8 cellular contexts compared by ENCODE assay signal in genomic region chr1:244918422-244919319, GRCh38. TPM values are rescaled to one million over a fixed set of nuclear protein-coding genes. Genes with fewer than 3 reads are reported as not detected.
DNase-seq lines count a peak whose midpoint lies in the region; ATAC-seq lines count a peak whose summit lies in the region.

No MANE protein-coding gene starts in this region.

- H3K27ac Mint-ChIP-seq in naive thymus-derived CD8-positive, alpha-beta T cell, result peak overlapping the region; percentile 58 to 97 (median 90)
- peak overlapping the region; percentile 79 for H3K27ac Mint-ChIP-seq in stimulated activated memory B cell treated with anti-CD40 and anti-IgM and Interleukin-4, amounts not matched to agents 10 μg/mL and 1 μg/mL and 100 μg/mL, for 72 hours

- peaks cover 0 to 1% (median 0%) of the 10 kb centered on the region in 5 donors for H3K27me3 Mint-ChIP-seq in naive thymus-derived CD8-positive, alpha-beta T cell
- peaks cover 7% of the 10 kb centered on the region for H3K27me3 Mint-ChIP-seq in stimulated activated memory B cell treated with anti-CD40 and anti-IgM and Interleukin-4, amounts not matched to agents 10 μg/mL and 1 μg/mL and 100 μg/mL, for 72 hours

- H3K9me3 Mint-ChIP-seq in naive thymus-derived CD8-positive, alpha-beta T cell, result no peaks in the 10 kb centered on the region
- H3K9me3 Mint-ChIP-seq in stimulated activated memory B cell treated with anti-CD40 and anti-IgM and Interleukin-4, amounts not matched to agents 10 μg/mL and 1 μg/mL and 100 μg/mL, for 72 hours, result no peaks in the 10 kb centered on the region

- H3K36me3 Mint-ChIP-seq in naive thymus-derived CD8-positive, alpha-beta T cell, result no peaks in the 10 kb centered on the region
- H3K36me3 Mint-ChIP-seq in stimulated activated memory B cell treated with anti-CD40 and anti-IgM and Interleukin-4, amounts not matched to agents 10 μg/mL and 1 μg/mL and 100 μg/mL, for 72 hours, result no peaks in the 10 kb centered on the region

- DNase-seq in NCI-H510A treated with DMSO at 0.1 percent for 48 hours (lab: John Stamatoyannopoulos, UW) (peak; percentile 5), NCI-H510A (lab: John Stamatoyannopoulos, UW) (no peak), NOMO-1 (lab: John Stamatoyannopoulos, UW; ENCODE audit: unreplicated experiment in 2 of 2) (peak; percentile 55 to 75), activated T-cell treated with anti-CD3 and anti-CD28 coated beads for 48 hours (ENCODE audit: low read depth) (peak; percentile 51)
- DNase-seq in naive thymus-derived CD8-positive, alpha-beta T cell, result peak; percentile 46 to 87 (median 79)

- H3K4me1 Mint-ChIP-seq in naive thymus-derived CD8-positive, alpha-beta T cell, result peaks cover 1 to 20% (median 9%) of the 10 kb centered on the region in 4 donors
- peaks cover 28% of the 10 kb centered on the region for H3K4me1 Mint-ChIP-seq in stimulated activated memory B cell treated with anti-CD40 and anti-IgM and Interleukin-4, amounts not matched to agents 10 μg/mL and 1 μg/mL and 100 μg/mL, for 72 hours

- ATAC-seq in HG03064 (IDR thresholded peaks at IDR 0.05; ENCODE audit: low read depth, unreplicated experiment) (peak; percentile 43), esophagus mucosa (peak; percentile 63)
- peak; percentile 97 for ATAC-seq in naive thymus-derived CD8-positive, alpha-beta T cell
- ATAC-seq in stimulated activated memory B cell treated with anti-CD40 and anti-IgM and Interleukin-4, amounts not matched to agents 10 μg/mL and 1 μg/mL and 100 μg/mL, for 72 hours, result peak; percentile 85

- peak overlapping the region; percentile 85 to 98 (median 92) for H3K4me3 Mint-ChIP-seq in naive thymus-derived CD8-positive, alpha-beta T cell
- H3K4me3 Mint-ChIP-seq in stimulated activated memory B cell treated with anti-CD40 and anti-IgM and Interleukin-4, amounts not matched to agents 10 μg/mL and 1 μg/mL and 100 μg/mL, for 72 hours, result peak overlapping the region; percentile 86

- POLR2A ChIA-PET in naive thymus-derived CD8-positive, alpha-beta T cell (lab: Charles Lee), result interaction anchor here (0.5 to 3.8 kb wide), 9 partner anchors 26 to 84 kb away, joined by 3 to 61 read pairs (median 4); partner anchors contain the start of genes COX20 and HNRNPU

RNA-seq across cellular contexts. Expression of gene HNRNPU, which starts 54.3 kb away (rescaled TPM):
- total RNA-seq in esophagus mucosa, result 164 TPM
- total RNA-seq in naive thymus-derived CD8-positive, alpha-beta T cell, result 100 to 1,000 TPM; 395 to 403 TPM
- 100 to 1,000 TPM; 179 to 392 (median 281) TPM for polyA plus RNA-seq in naive thymus-derived CD8-positive, alpha-beta T cell

Comparison
In these comparisons a context has a peak if more than half of its experiments do, and no peak if none do; other contexts are left out.
1. ATAC-seq: peak in every context shown above with its lines; median percentile 97 in naive thymus-derived CD8-positive, alpha-beta T cell; 85 in stimulated activated memory B cell treated with anti-CD40 and anti-IgM and Interleukin-4, amounts not matched to agents 10 μg/mL and 1 μg/mL and 100 μg/mL, for 72 hours; 63 in esophagus mucosa; 43 in HG03064.